In genomic region chr12:27424631-27425230, GRCh38 we compare ENCODE assay signal across 1 cellular context.
TF ChIP-seq lines count a peak whose summit lies in the region.

No MANE protein-coding gene starts in this region.

TF ChIP-seq in GM12878, 131 proteins besides CTCF, POLR2A, EP300 and RAD21 (continued from another document):
- TF ChIP-seq SMC3 (IDR thresholded peaks at IDR 0.05; ENCODE audit: borderline replicate concordance, low read length) = peak; percentile 33; the same call in 1 of the 2 replicates
